Comparison of ENCODE assay signal across 35 cellular contexts in the genomic region with DNA sequence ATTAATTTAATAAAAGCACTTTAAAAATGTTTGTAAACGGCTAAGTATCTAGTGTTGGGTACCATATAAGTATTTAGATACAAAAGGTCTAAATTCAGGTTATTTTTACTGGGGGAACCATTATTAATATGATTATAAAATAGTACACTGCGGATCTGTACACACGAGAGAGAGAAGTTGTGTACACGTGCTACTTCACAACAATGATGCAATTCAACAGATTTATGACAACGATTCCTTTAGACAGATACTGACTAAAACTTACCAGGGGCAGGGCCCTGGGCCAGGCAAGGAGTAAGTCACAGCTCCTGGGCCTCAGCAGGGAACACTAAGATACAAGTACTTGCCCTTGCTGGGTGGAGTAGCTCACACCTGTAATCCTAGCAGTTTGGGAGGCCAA. TPM values are rescaled to one million over a fixed set of nuclear protein-coding genes. Genes with fewer than 3 reads are reported as not detected.
"Had no signal": no experiment of that assay in that cellular context is flagged by ENCODE, and none has a peak within 500 bp of the region (broad histone marks: within the 10 kb centered on the region; RNA-seq: fewer than 3 reads in every experiment).

No MANE protein-coding gene starts in this region.

- H3K27ac ChIP-seq: ascending aorta, breast epithelium, cardiac muscle cell, colonic mucosa, gastroesophageal sphincter, heart right ventricle, hepatocyte had no signal

- H3K4me2 ChIP-seq: hepatocyte had no signal

- H3K4me1 ChIP-seq: ascending aorta, breast epithelium, colonic mucosa, gastroesophageal sphincter had no signal

- H3K36me3 ChIP-seq: ascending aorta, breast epithelium, cardiac muscle cell, colonic mucosa, gastroesophageal sphincter, heart right ventricle had no signal

- ATAC-seq: activated CD8-positive, alpha-beta memory T cell treated with anti-CD3 and anti-CD28 coated beads, Interleukin-2, amount 10 ng/mL, durations not matched to agents 7 days and 5 days; activated CD8-positive, alpha-beta T cell treated with anti-CD3 and anti-CD28 coated beads, Interleukin-2, amount 10 ng/mL, durations not matched to agents 7 days and 5 days; activated naive CD4-positive, alpha-beta T cell treated with anti-CD3 and anti-CD28 coated beads, Interleukin-2, amount 50 U/mL, for 72 hours; activated T-cell treated with anti-CD3 and anti-CD28 coated beads, Interleukin-2, amount 50 U/mL, for 72 hours; esophagus mucosa; gastroesophageal sphincter; heart right ventricle; WTC11 had no signal

- H3K27me3 ChIP-seq: ascending aorta, breast epithelium, cardiac muscle cell, colonic mucosa, hepatocyte had no signal

- H3K9me3 ChIP-seq: ascending aorta, breast epithelium, colonic mucosa, gastroesophageal sphincter, heart right ventricle had no signal

- H3K79me2 ChIP-seq: hepatocyte had no signal

- H2AFZ ChIP-seq: hepatocyte had no signal

- DNase-seq: activated CD4-positive, alpha-beta memory T cell treated with anti-CD3 and anti-CD28 coated beads for 36 hours; activated CD4-positive, alpha-beta T cell treated with anti-CD3 and anti-CD28 coated beads for 1 hour; activated CD4-positive, alpha-beta T cell treated with anti-CD3 and anti-CD28 coated beads for 48 hours; activated CD8-positive, alpha-beta memory T cell treated with anti-CD3 and anti-CD28 coated beads, Interleukin-2, amount 10 ng/mL, durations not matched to agents 7 days and 5 days; activated CD8-positive, alpha-beta memory T cell treated with anti-CD3 and anti-CD28 coated beads, Interleukin-2, amount 50 U/mL, for 48 hours; activated CD8-positive, alpha-beta T cell treated with anti-CD3 and anti-CD28 coated beads, Interleukin-2, amount 10 ng/mL, durations not matched to agents 7 days and 5 days; activated gamma-delta T cell; activated naive CD4-positive, alpha-beta T cell; activated naive CD4-positive, alpha-beta T cell treated with anti-CD3 and anti-CD28 coated beads, Interleukin-2, amount 10 ng/mL, durations not matched to agents 7 days and 5 days; activated naive CD8-positive, alpha-beta T cell treated with anti-CD3 and anti-CD28 coated beads, Interleukin-2, amount 10 ng/mL, durations not matched to agents 7 days and 5 days; activated T-cell treated with anti-CD3 and anti-CD28 coated beads for 4 hours; activated T-cell treated with anti-CD3 and anti-CD28 coated beads, Interleukin-2, amount 50 U/mL, for 24 hours; activated T-cell treated with anti-CD3 and anti-CD28 coated beads, Interleukin-2, amount 50 U/mL, for 72 hours; central memory CD4-positive, alpha-beta T cell; cerebellar nuclear complex; colonic mucosa; effector memory CD4-positive, alpha-beta T cell; endodermal cell; foreskin melanocyte; heart right ventricle; T-helper 2 cell had no signal

- H3K4me3 ChIP-seq: ascending aorta, breast epithelium, cardiac muscle cell, colonic mucosa, gastroesophageal sphincter, heart right ventricle, hepatocyte had no signal

RNA-seq across cellular contexts. Expression of a gene that starts 29.1 kb away (rescaled TPM):
- total RNA-seq: activated CD8-positive, alpha-beta memory T cell treated with anti-CD3 and anti-CD28 coated beads for 36 hours; activated CD8-positive, alpha-beta memory T cell treated with anti-CD3 and anti-CD28 coated beads, Interleukin-2, amount 10 ng/mL, durations not matched to agents 7 days and 5 days; activated CD8-positive, alpha-beta T cell treated with anti-CD3 and anti-CD28 coated beads, Interleukin-2, amount 10 ng/mL, durations not matched to agents 7 days and 5 days; activated naive CD8-positive, alpha-beta T cell treated with anti-CD3 and anti-CD28 coated beads, Interleukin-2, amount 10 ng/mL, durations not matched to agents 7 days and 5 days; ascending aorta; dermis microvascular lymphatic vessel endothelial cell; endodermal cell; epithelial cell of proximal tubule; esophagus mucosa; fibroblast of lung; fibroblast of villous mesenchyme; gastroesophageal sphincter; glomerular endothelial cell; heart right ventricle; hepatocyte; WTC11 had no signal
- polyA plus RNA-seq: cardiac muscle cell, fibroblast of lung, heart right ventricle, hepatocyte had no signal
